ENCODE assay signal across 9 cellular contexts in genomic region chr15:70319466-70319865, GRCh38.
DNase-seq lines count a peak whose midpoint lies in the region; ATAC-seq and TF ChIP-seq lines count a peak whose summit lies in the region.
"Had no signal": no experiment of that assay in that cellular context is flagged by ENCODE, and none has a peak within 500 bp of the region (broad histone marks: within the 10 kb centered on the region; RNA-seq: fewer than 3 reads in every experiment).

No MANE protein-coding gene starts in this region.

- no peaks in the 10 kb centered on the region for H3K4me1 Mint-ChIP-seq in natural killer cell treated with Interleukin-12 subunit alpha and Interleukin-12 subunit beta and Interleukin-15 and Interleukin-18, amount 100 ng/mL, for 72 hours (ENCODE audit: low read depth in 2 of 2)

- no peak overlapping the region for H3K27ac Mint-ChIP-seq in natural killer cell treated with Interleukin-12 subunit alpha and Interleukin-12 subunit beta and Interleukin-15 and Interleukin-18, amount 100 ng/mL, for 72 hours

- CTCF ChIA-PET in GM10248 (lab: Yijun Ruan, JAX), result interaction anchor here (1.3 to 4.0 kb wide), 3 partner anchors 10 to 91 kb away, joined by 3 to 17 read pairs (median 4); no protein-coding TSS in a partner anchor

- no peak overlapping the region for H4K8ac ChIP-seq in neuronal stem cell (ENCODE audit: low read depth, low read length)

- H3K9me3 ChIP-seq in esophagus squamous epithelium (no peaks in the 10 kb centered on the region), neuronal stem cell (replicated peaks in 1 of 2; ENCODE audit: control insufficient read depth in 2 of 2, insufficient read depth in 1 of 2, low read depth in 1 of 2, low read length in 2 of 2) (no peaks in the 10 kb centered on the region)

- H3K4ac ChIP-seq in neuronal stem cell (ENCODE audit: low read length), result no peak overlapping the region

- TF ChIP-seq POLR2A in esophagus squamous epithelium (IDR thresholded peaks at IDR 0.05), result no peak

- H3K4me3 ChIP-seq in esophagus squamous epithelium, result no peak overlapping the region
- no peak overlapping the region for H3K4me3 ChIP-seq in neuronal stem cell (ENCODE audit: low read length in 2 of 2)

- no peak overlapping the region for H3K14ac ChIP-seq in neuronal stem cell (ENCODE audit: low read length)

- H3K18ac ChIP-seq in neuronal stem cell (ENCODE audit: low read length), result no peak overlapping the region

- H3K9ac ChIP-seq in neuronal stem cell (ENCODE audit: low read depth, low read length, poor library complexity), result no peak overlapping the region

- TF ChIP-seq CTCF in GM10248 (IDR thresholded peaks at IDR 0.05; ENCODE audit: control extremely low read depth, extremely low read depth, low read depth, missing control alignments) (no peak), esophagus squamous epithelium (IDR thresholded peaks at IDR 0.05) (no peak)

- H3K4me2 ChIP-seq in neuronal stem cell (ENCODE audit: insufficient read depth, low read length, poor library complexity, severe bottlenecking), result no peak overlapping the region

- no peak overlapping the region for H2AK5ac ChIP-seq in neuronal stem cell (ENCODE audit: low read depth, low read length)

- H3K27ac ChIP-seq in esophagus squamous epithelium (peak overlapping the region in 1 of 4 donors; percentile 5), neuronal stem cell (replicated peaks; ENCODE audit: low read length) (no peak overlapping the region)

- H2BK120ac ChIP-seq in neuronal stem cell (ENCODE audit: low read depth, low read length), result no peak overlapping the region

- no peak overlapping the region for H2BK12ac ChIP-seq in neuronal stem cell (ENCODE audit: low read length)

- no peak overlapping the region for H2AFZ ChIP-seq in neuronal stem cell (ENCODE audit: low read length)

- H3K9me3 Mint-ChIP-seq in natural killer cell treated with Interleukin-12 subunit alpha and Interleukin-12 subunit beta and Interleukin-15 and Interleukin-18, amount 100 ng/mL, for 72 hours, result no peaks in the 10 kb centered on the region

- intact Hi-C loops in esophagus squamous epithelium (cut with DNase I), result no loop called here

- POLR2A ChIA-PET in GM10248 (lab: Yijun Ruan, JAX), result no interaction called here

- peaks cover 43 to 59% of the 10 kb centered on the region in 2 donors for H3K27me3 Mint-ChIP-seq in natural killer cell treated with Interleukin-12 subunit alpha and Interleukin-12 subunit beta and Interleukin-15 and Interleukin-18, amount 100 ng/mL, for 72 hours

- H3K23ac ChIP-seq in neuronal stem cell (ENCODE audit: low read depth, low read length, poor library complexity), result no peak overlapping the region

- no peak overlapping the region for H2BK5ac ChIP-seq in neuronal stem cell (ENCODE audit: low read length)

- H2BK15ac ChIP-seq in neuronal stem cell (ENCODE audit: low read length), result no peak overlapping the region

- H3K4me1 ChIP-seq in esophagus squamous epithelium (peaks cover 8 to 49% (median 14%) of the 10 kb centered on the region in 3 donors), neuronal stem cell (ENCODE audit: control insufficient read depth in 2 of 2, insufficient read depth in 1 of 2, low read depth in 1 of 2, low read length in 2 of 2) (peaks cover 0 to 4% of the 10 kb centered on the region in 2 donors)

- WGBS in esophagus squamous epithelium, 2 donors, result 72 to 91% methylated on average over 3 of the region's 4 CpGs
- no CpG with 5 or more reads among the region's 4 CpGs for WGBS in neuronal stem cell (ENCODE audit: extremely low coverage in 2 of 2, insufficient read length in 2 of 2, insufficient replicate concordance in 1 of 2), 2 donors

- no peaks in the 10 kb centered on the region for H3K36me3 Mint-ChIP-seq in natural killer cell treated with Interleukin-12 subunit alpha and Interleukin-12 subunit beta and Interleukin-15 and Interleukin-18, amount 100 ng/mL, for 72 hours

- no peaks in the 10 kb centered on the region for H3K79me1 ChIP-seq in neuronal stem cell (ENCODE audit: low read depth, low read length)

- H3K36me3 ChIP-seq in esophagus squamous epithelium (no peaks in the 10 kb centered on the region), neuronal stem cell (replicated peaks in 1 of 2; ENCODE audit: control insufficient read depth in 2 of 2, insufficient read depth in 2 of 2, low read length in 2 of 2) (no peaks in the 10 kb centered on the region)

- DNase-seq in GM10248 (ENCODE audit: extremely low spot score) (peak; percentile 70), esophagus squamous epithelium (lab: John Stamatoyannopoulos, UW) (peak; percentile 13), NCI-H1417 (lab: John Stamatoyannopoulos, UW) (no peak), neuronal stem cell (ENCODE audit: low spot score) (no peak), NCI-H2171 treated with DMSO at 0.1 percent for 48 hours (lab: John Stamatoyannopoulos, UW) (no peak)
- DNase-seq in natural killer cell treated with Interleukin-12 subunit alpha and Interleukin-12 subunit beta and Interleukin-15 and Interleukin-18, amount 100 ng/mL, for 72 hours (ENCODE audit: low spot score), result no peak

- H4K91ac ChIP-seq in neuronal stem cell (ENCODE audit: low read depth, low read length, poor library complexity), result no peak overlapping the region

- no peaks in the 10 kb centered on the region for H3K27me3 ChIP-seq in esophagus squamous epithelium
- peaks cover 0 to 22% (median 1%) of the 10 kb centered on the region in 3 experiments for H3K27me3 ChIP-seq in neuronal stem cell (ENCODE audit: control insufficient read depth in 3 of 3, insufficient read depth in 3 of 3, low read depth in 1 of 3, low read length in 3 of 3)

- H3K4me3 Mint-ChIP-seq in natural killer cell treated with Interleukin-12 subunit alpha and Interleukin-12 subunit beta and Interleukin-15 and Interleukin-18, amount 100 ng/mL, for 72 hours, result no peak overlapping the region
- H3K4me3 Mint-ChIP-seq: CD14-positive monocyte had no signal

- peak; percentile 85 for ATAC-seq in GM21381 (IDR thresholded peaks at IDR 0.05; ENCODE audit: unreplicated experiment)
- ATAC-seq in HG03196 (IDR thresholded peaks at IDR 0.05; ENCODE audit: unreplicated experiment), result peak; percentile 88
- ATAC-seq in natural killer cell treated with Interleukin-12 subunit alpha and Interleukin-12 subunit beta and Interleukin-15 and Interleukin-18, amount 100 ng/mL, for 72 hours, result no peak

Comparison
In these comparisons a context has a peak if more than half of its experiments do, and no peak if none do; other contexts are left out.
1. DNase-seq: peak in GM10248 (single experiment) and esophagus squamous epithelium (single experiment); none in natural killer cell treated with Interleukin-12 subunit alpha and Interleukin-12 subunit beta and Interleukin-15 and Interleukin-18, amount 100 ng/mL, for 72 hours (single experiment), NCI-H1417 (0 of 3), neuronal stem cell (single experiment) and NCI-H2171 treated with DMSO at 0.1 percent for 48 hours (single experiment).
2. ATAC-seq: peak in GM21381 (single experiment) and HG03196 (single experiment); none in natural killer cell treated with Interleukin-12 subunit alpha and Interleukin-12 subunit beta and Interleukin-15 and Interleukin-18, amount 100 ng/mL, for 72 hours (0 of 2).